In genomic region chr2:20609349-20609994, GRCh38 we compare ENCODE assay signal across 10 cellular contexts. TPM values are rescaled to one million over a fixed set of nuclear protein-coding genes. Genes with fewer than 3 reads are reported as not detected.
DNase-seq lines count a peak whose midpoint lies in the region; ATAC-seq and TF ChIP-seq lines count a peak whose summit lies in the region.
"Had no signal": no experiment of that assay in that cellular context is flagged by ENCODE, and none has a peak within 500 bp of the region (broad histone marks: within the 10 kb centered on the region; RNA-seq: fewer than 3 reads in every experiment).

No MANE protein-coding gene starts in this region.

- H3K27me3 ChIP-seq in SK-N-SH (ENCODE audit: insufficient read depth) (no peaks in the 10 kb centered on the region), heart left ventricle (no peaks in the 10 kb centered on the region), smooth muscle cell (ENCODE audit: low read depth) (no peaks in the 10 kb centered on the region)

- H3K4me1 ChIP-seq in SK-N-SH (ENCODE audit: control insufficient read depth in 1 of 2, insufficient read depth in 2 of 2, low read depth in 1 of 2, low read length in 1 of 2) (peaks cover 8 to 25% of the 10 kb centered on the region in 2 experiments; a peak in 1 of 4 replicates), heart left ventricle (peaks cover 20 to 72% (median 65%) of the 10 kb centered on the region in 12 donors), smooth muscle cell (ENCODE audit: low read depth) (peaks cover 6% of the 10 kb centered on the region)

- no peak overlapping the region for H3K4me3 Mint-ChIP-seq in activated CD4-positive, alpha-beta memory T cell treated with anti-CD3 and anti-CD28 coated beads for 36 hours

- H3K36me3 ChIP-seq in SK-N-SH (replicated peaks in 1 of 2; ENCODE audit: control insufficient read depth in 1 of 2, insufficient read depth in 2 of 2, low read length in 1 of 2) (peaks cover 0 to 4% of the 10 kb centered on the region in 2 experiments), heart left ventricle (no peaks in the 10 kb centered on the region), smooth muscle cell (ENCODE audit: low read depth) (no peaks in the 10 kb centered on the region)

- H3K36me3 Mint-ChIP-seq in activated CD4-positive, alpha-beta memory T cell treated with anti-CD3 and anti-CD28 coated beads for 36 hours, result peaks cover 9% of the 10 kb centered on the region

- H3K79me2 ChIP-seq in SK-N-SH (ENCODE audit: insufficient read depth), result no peaks in the 10 kb centered on the region
- H3K79me2 ChIP-seq in smooth muscle cell (ENCODE audit: low read depth), result no peaks in the 10 kb centered on the region

- intact Hi-C loops in heart left ventricle (cut with DNase I), result no loop called here
- intact Hi-C loops in activated CD4-positive, alpha-beta memory T cell treated with anti-CD3 and anti-CD28 coated beads for 36 hours (cut with micrococcal nuclease), result no loop called here

- no peak for TF ChIP-seq POLR2A in heart left ventricle (IDR thresholded peaks at IDR 0.05)

- H3F3A ChIP-seq in SK-N-SH (replicated peaks; ENCODE audit: insufficient read depth), result peaks cover 6% of the 10 kb centered on the region
- H3F3A ChIP-seq in smooth muscle cell (ENCODE audit: low read depth), result peaks cover 12% of the 10 kb centered on the region

- TF ChIP-seq EP300 in SK-N-SH (IDR thresholded peaks at IDR 0.05; ENCODE audit: borderline replicate concordance in 1 of 2, low read depth in 1 of 2, low read length in 1 of 2), result no peak

- H2AFZ ChIP-seq in SK-N-SH (ENCODE audit: low read depth) (no peak overlapping the region), smooth muscle cell (ENCODE audit: low read depth) (no peak overlapping the region)

- POLR2A ChIA-PET in SK-N-SH (lab: Yijun Ruan, JAX), result interaction anchor here (1.0 kb wide), 1 partner anchor 162 kb away, joined by 5 read pairs; the partner anchor contains the start of gene RHOB
- POLR2A ChIA-PET in activated CD4-positive, alpha-beta memory T cell treated with anti-CD3 and anti-CD28 coated beads for 36 hours (lab: Charles Lee), result no interaction called here

- H3K9me2 ChIP-seq in SK-N-SH, result no peaks in the 10 kb centered on the region

- H3K9me3 ChIP-seq in SK-N-SH (no peaks in the 10 kb centered on the region), heart left ventricle (no peaks in the 10 kb centered on the region), smooth muscle cell (replicated peaks; ENCODE audit: low read depth) (no peaks in the 10 kb centered on the region)

- 71% methylated on average over 6 of the region's 7 CpGs for WGBS in SK-N-SH (ENCODE audit: low lambda C conversion rate)
- WGBS in heart left ventricle, 4 donors, result 43 to 52% (median 49%) methylated on average over 5 to 7 of the region's 7 CpGs
- WGBS in smooth muscle cell (ENCODE audit: low lambda C conversion rate), result 58% methylated on average over 7 of the region's 7 CpGs

- no peak overlapping the region for H3K27ac Mint-ChIP-seq in activated CD4-positive, alpha-beta memory T cell treated with anti-CD3 and anti-CD28 coated beads for 36 hours

- H3K27ac ChIP-seq in SK-N-SH (ENCODE audit: low read depth in 2 of 2, low read length in 1 of 2), result no peak overlapping the region
- H3K27ac ChIP-seq in heart left ventricle, result peak overlapping the region; percentile 10 to 99 (median 41)
- H3K27ac ChIP-seq in smooth muscle cell (ENCODE audit: low read depth), result peak overlapping the region; percentile 5

- H3K4me3 ChIP-seq in SK-N-SH (ENCODE audit: low read depth in 2 of 2, low read length in 1 of 2) (no peak overlapping the region), heart left ventricle (no peak overlapping the region), smooth muscle cell (no peak overlapping the region)

- H3K4me2 ChIP-seq in SK-N-SH (no peak overlapping the region), smooth muscle cell (no peak overlapping the region)

- DNase-seq in LHCN-M2 (ENCODE audit: low read depth) (peak; percentile 48), SK-N-SH (no peak), heart left ventricle (peak in 3 of 5 donors; percentile 58 to 74 (median 61)), smooth muscle cell (lab: John Stamatoyannopoulos, UW; ENCODE audit: unreplicated experiment) (no peak), midbrain (lab: John Stamatoyannopoulos, UW) (no peak)
- DNase-seq in activated CD4-positive, alpha-beta memory T cell treated with anti-CD3 and anti-CD28 coated beads for 36 hours, result no peak
- no peak for DNase-seq in stimulated activated CD4-positive, alpha-beta T cell treated with anti-CD3 and anti-CD28 coated beads, Interleukin-12 subunit alpha, Interleukin-12 subunit beta, amount 100 ng/mL, for 4 hours
- DNase-seq: activated CD8-positive, alpha-beta memory T cell treated with anti-CD3 and anti-CD28 coated beads, Interleukin-2, amount 50 U/mL, for 4 hours; NCI-H510A had no signal

- H3K27me3 Mint-ChIP-seq in activated CD4-positive, alpha-beta memory T cell treated with anti-CD3 and anti-CD28 coated beads for 36 hours, result no peaks in the 10 kb centered on the region

- no peak for TF ChIP-seq CTCF in SK-N-SH (IDR thresholded peaks at IDR 0.05)
- no peak for TF ChIP-seq CTCF in heart left ventricle (IDR thresholded peaks at IDR 0.05)
- TF ChIP-seq CTCF in smooth muscle cell (IDR thresholded peaks at IDR 0.05; ENCODE audit: borderline replicate concordance, insufficient read depth, poor library complexity, severe bottlenecking), result no peak

- no peaks in the 10 kb centered on the region for H3K4me1 Mint-ChIP-seq in activated CD4-positive, alpha-beta memory T cell treated with anti-CD3 and anti-CD28 coated beads for 36 hours (ENCODE audit: low read depth)

- CTCF ChIA-PET in SK-N-SH (lab: Yijun Ruan, JAX), result interaction anchor here (0.8 to 9.1 kb wide), 6 partner anchors 8 to 165 kb away, joined by 3 to 72 read pairs (median 6); no protein-coding TSS in a partner anchor
- CTCF ChIA-PET in activated CD4-positive, alpha-beta memory T cell treated with anti-CD3 and anti-CD28 coated beads for 36 hours (lab: Charles Lee), result no interaction called here

- ATAC-seq in heart left ventricle (peak in 3 of 4 donors; percentile 16 to 36 (median 36)), GM19452 (IDR thresholded peaks at IDR 0.05; ENCODE audit: unreplicated experiment) (no peak)

- H3K9ac ChIP-seq in SK-N-SH (no peak overlapping the region), smooth muscle cell (ENCODE audit: low read depth) (no peak overlapping the region)

- H4K20me1 ChIP-seq in SK-N-SH (ENCODE audit: insufficient read depth), result no peaks in the 10 kb centered on the region
- no peaks in the 10 kb centered on the region for H4K20me1 ChIP-seq in smooth muscle cell (ENCODE audit: low read depth)

- peaks cover 6% of the 10 kb centered on the region for H3K9me3 Mint-ChIP-seq in activated CD4-positive, alpha-beta memory T cell treated with anti-CD3 and anti-CD28 coated beads for 36 hours

- no peak for TF ChIP-seq RAD21 in SK-N-SH (IDR thresholded peaks at IDR 0.05; ENCODE audit: low read length)

TF ChIP-seq in SK-N-SH, 30 proteins besides CTCF, POLR2A, EP300 and RAD21:
- TF ChIP-seq MAX (IDR thresholded peaks at IDR 0.05; ENCODE audit: low read depth), result no peak
- peak; percentile 63 for TF ChIP-seq NFIC (IDR thresholded peaks at IDR 0.05; ENCODE audit: borderline replicate concordance)

RNA-seq across cellular contexts. Expression of gene HS1BP3, which starts 41.4 kb away (rescaled TPM):
- total RNA-seq in LHCN-M2 (2014; rRNA removed) (24.6 and 34.2 TPM in 2 replicates), heart left ventricle (10 to 100 TPM; 12.7 to 23.7 (median 17.9) TPM), smooth muscle cell (9.3 and 12.7 TPM in 2 replicates)
- 25.0 TPM for polyA plus RNA-seq in LHCN-M2 (2012)
- polyA plus RNA-seq in SK-N-SH (2012; rRNA removed) (18.7 and 20.1 TPM in 2 replicates), heart left ventricle (10 to 100 TPM; 21.0 to 23.7 TPM), smooth muscle cell (20.1 and 20.4 TPM in 2 replicates)
- 9.8 and 14.2 TPM in 2 replicates for polyA plus RNA-seq in SK-N-SH (2012; cell fraction: cytosol; rRNA removed)
- 47.9 and 49.4 TPM in 2 replicates for polyA plus RNA-seq in SK-N-SH (2012; cell fraction: nucleus; rRNA removed)
- total RNA-seq in activated CD4-positive, alpha-beta memory T cell treated with anti-CD3 and anti-CD28 coated beads for 36 hours, result 10 to 100 TPM; 10.1 to 10.4 TPM

RNA-seq across cellular contexts. Expression of gene GDF7, which starts 57.5 kb away (rescaled TPM):
- total RNA-seq in LHCN-M2 (2014; rRNA removed) (not detected in 2 replicates), heart left ventricle (1 to 10 TPM in 2 of 9 donors, under 1 TPM in 7; 0.14 to 1.6 (median 0.56) TPM), smooth muscle cell (under 0.01 and 0.27 TPM in 2 replicates)
- polyA plus RNA-seq in LHCN-M2 (2012), result 0.04 TPM
- polyA plus RNA-seq in SK-N-SH (2012; rRNA removed) (0.02 and 0.03 TPM in 2 replicates), heart left ventricle (under 1 TPM; 0.22 to 0.30 TPM), smooth muscle cell (not detected in 2 replicates)
- 0.04 TPM in 2 replicates for polyA plus RNA-seq in SK-N-SH (2012; cell fraction: cytosol; rRNA removed)
- 0.19 TPM in 2 replicates for polyA plus RNA-seq in SK-N-SH (2012; cell fraction: nucleus; rRNA removed)
- total RNA-seq in activated CD4-positive, alpha-beta memory T cell treated with anti-CD3 and anti-CD28 coated beads for 36 hours, result under 1 TPM; 0.02 to 0.05 TPM

Comparison
In these comparisons a context has a peak if more than half of its experiments do, and no peak if none do; other contexts are left out.
1. DNase-seq: peak in LHCN-M2 (single experiment) and heart left ventricle (3 of 5); none in SK-N-SH (single experiment), smooth muscle cell (single experiment), activated CD4-positive, alpha-beta memory T cell treated with anti-CD3 and anti-CD28 coated beads for 36 hours (single experiment), midbrain (single experiment) and stimulated activated CD4-positive, alpha-beta T cell treated with anti-CD3 and anti-CD28 coated beads, Interleukin-12 subunit alpha, Interleukin-12 subunit beta, amount 100 ng/mL, for 4 hours (single experiment).
2. H3K27ac ChIP-seq: peak in heart left ventricle (12 of 12) and smooth muscle cell (single experiment); none in SK-N-SH (0 of 2).